19 cellular contexts compared by ENCODE assay signal in the genomic region with DNA sequence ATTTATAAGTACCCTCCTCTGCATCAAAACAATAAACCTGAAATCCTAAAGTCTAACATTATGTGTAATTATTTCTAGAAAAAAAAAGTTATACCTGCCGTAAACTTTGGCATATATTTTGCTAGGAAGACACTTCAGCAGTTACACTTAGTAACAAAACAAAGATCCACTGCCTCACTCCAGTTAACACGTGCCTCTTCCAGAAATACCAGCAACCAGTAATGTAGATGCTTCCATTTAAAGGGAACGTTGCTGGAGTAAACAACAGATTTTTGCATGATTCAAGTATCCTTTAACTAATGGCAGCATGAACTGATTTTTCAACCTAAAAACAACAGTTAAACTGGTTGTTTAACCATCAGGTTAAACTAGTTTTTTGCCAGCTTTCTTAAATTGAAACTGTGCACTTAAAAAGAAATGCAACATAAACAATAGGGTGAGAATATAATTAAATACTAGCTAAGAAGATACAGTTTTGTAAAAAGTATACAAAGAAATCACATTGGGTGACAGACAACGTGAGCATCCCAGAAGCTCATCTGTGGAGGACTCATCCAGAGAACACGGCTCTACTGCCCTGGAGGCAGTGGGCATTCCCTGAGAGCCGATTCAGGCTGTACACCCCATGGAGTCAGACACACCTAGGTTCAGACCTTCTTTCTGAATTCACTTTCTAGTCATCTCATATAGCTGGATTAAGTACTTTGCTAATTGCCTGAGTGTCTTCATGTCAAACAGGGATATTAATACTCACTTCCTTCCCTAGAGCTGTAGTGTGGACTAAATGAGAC. TPM values are rescaled to one million over a fixed set of nuclear protein-coding genes. Genes with fewer than 3 reads are reported as not detected.
DNase-seq lines count a peak whose midpoint lies in the region; ATAC-seq, FAIRE-seq and TF ChIP-seq lines count a peak whose summit lies in the region.
"Had no signal": no experiment of that assay in that cellular context is flagged by ENCODE, and none has a peak within 500 bp of the region (broad histone marks: within the 10 kb centered on the region; RNA-seq: fewer than 3 reads in every experiment).

No MANE protein-coding gene starts in this region.

- H3K27ac Mint-ChIP-seq in CD8-positive, alpha-beta T cell: peak overlapping the region; percentile 95
- H3K27ac Mint-ChIP-seq: neural progenitor cell had no signal

- DNase-seq in DMS 273 (lab: John Stamatoyannopoulos, UW; ENCODE audit: unreplicated experiment): peak; percentile 47
- DNase-seq in DMS 273 treated with DMSO at 0.1 percent for 48 hours (lab: John Stamatoyannopoulos, UW): no peak
- no peak for DNase-seq in CD8-positive, alpha-beta T cell
- DNase-seq in GM12878 (ENCODE audit: low read depth, low spot score): no peak
- peak; percentile 49 for DNase-seq in medulla oblongata (ENCODE audit: extremely low spot score)
- DNase-seq in effector memory CD4-positive, alpha-beta T cell: no peak
- no peak for DNase-seq in prostate gland (ENCODE audit: low spot score)
- DNase-seq: glutamatergic neuron; NCI-H1694; NCI-H524; Peyer's patch; stimulated activated CD4-positive, alpha-beta T cell treated with anti-CD3 and anti-CD28 coated beads, Interleukin-2, amount 100 ng/mL, for 24 hours; transverse colon had no signal

- no peak overlapping the region for H3K4me2 ChIP-seq in GM12878 (ENCODE audit: control insufficient read depth, insufficient read depth)
- H3K4me2 ChIP-seq: neural progenitor cell had no signal

- in situ Hi-C loops in GM12878 (cut with MboI): no loop called here

- H3K4me3 Mint-ChIP-seq in CD8-positive, alpha-beta T cell: peak overlapping the region; percentile 44
- H3K4me3 Mint-ChIP-seq: neural progenitor cell had no signal

- no peaks in the 10 kb centered on the region for H3K36me3 ChIP-seq in CD8-positive, alpha-beta T cell (ENCODE audit: insufficient read depth, low read length)
- H3K36me3 ChIP-seq in GM12878 (ENCODE audit: control insufficient read depth in 2 of 2, insufficient read depth in 2 of 2, low read length in 1 of 2): no peaks in the 10 kb centered on the region
- no peaks in the 10 kb centered on the region for H3K36me3 ChIP-seq in effector memory CD4-positive, alpha-beta T cell (ENCODE audit: control insufficient read depth, insufficient read depth, low read length)
- H3K36me3 ChIP-seq in prostate gland: no peaks in the 10 kb centered on the region
- H3K36me3 ChIP-seq: neural progenitor cell, Peyer's patch, transverse colon had no signal

- RAD21 ChIA-PET in GM12878 (lab: Charles Lee; ENCODE audit: unreplicated experiment): interaction anchor here (1.0 to 1.2 kb wide), 4 partner anchors 9 to 59 kb away, joined by 3 read pairs; no protein-coding TSS in a partner anchor

- H3K27me3 ChIP-seq in CD8-positive, alpha-beta T cell (ENCODE audit: insufficient read depth, low read length): no peaks in the 10 kb centered on the region
- H3K27me3 ChIP-seq in GM12878 (replicated peaks in 1 of 2; ENCODE audit: control insufficient read depth in 2 of 2, insufficient read depth in 2 of 2, low read length in 1 of 2) (no peaks in the 10 kb centered on the region), prostate gland (replicated peaks; ENCODE audit: insufficient read depth) (no peaks in the 10 kb centered on the region)
- no peaks in the 10 kb centered on the region for H3K27me3 ChIP-seq in effector memory CD4-positive, alpha-beta T cell (replicated peaks; ENCODE audit: control insufficient read depth, insufficient read depth, low read length, poor library complexity, severe bottlenecking)
- H3K27me3 ChIP-seq: neural progenitor cell, Peyer's patch, transverse colon had no signal

- no peak for TF ChIP-seq EP300 in GM12878 (IDR thresholded peaks at IDR 0.05; ENCODE audit: borderline replicate concordance in 1 of 2, control insufficient read depth in 1 of 2, low read depth in 2 of 2, low read length in 2 of 2)

- H3K27me3 Mint-ChIP-seq in CD8-positive, alpha-beta T cell (ENCODE audit: low read depth): no peaks in the 10 kb centered on the region

- no peak for ATAC-seq in CD8-positive, alpha-beta T cell
- ATAC-seq in GM12878 (no peak), HG03460 (IDR thresholded peaks at IDR 0.05; ENCODE audit: unreplicated experiment) (no peak)

- no TSS peak for BruUV-seq in GM12878 (replicated peaks; lab: Mats Ljungman, UMichigan)

- no peak overlapping the region for H2AFZ ChIP-seq in GM12878 (ENCODE audit: control insufficient read depth, low read depth, low read length)
- H2AFZ ChIP-seq: neural progenitor cell had no signal

- intact Hi-C loops in CD8-positive, alpha-beta T cell (cut with DNase I, micrococcal nuclease): loop anchor here in 1 of 2 experiments (1.0 kb wide), 1 partner anchor 10 kb away; no protein-coding TSS in a partner anchor
- intact Hi-C loops in GM12878 (cut with micrococcal nuclease; ENCODE audit: unreplicated experiment): no loop called here
- intact Hi-C loops in prostate gland (cut with DNase I): no loop called here

- no peaks in the 10 kb centered on the region for H3K79me2 ChIP-seq in GM12878 (ENCODE audit: control insufficient read depth, insufficient read depth, low read length)

- 71% methylated on average over 6 of the region's 6 CpGs for WGBS in GM12878 (ENCODE audit: insufficient coverage, insufficient replicate concordance, low lambda C conversion rate, missing lambda C conversion rate)
- WGBS in prostate gland: 46% methylated on average over 6 of the region's 6 CpGs

- H3K9me3 Mint-ChIP-seq in CD8-positive, alpha-beta T cell: no peaks in the 10 kb centered on the region
- H3K9me3 Mint-ChIP-seq: neural progenitor cell had no signal

- TF ChIP-seq CTCF in CD8-positive, alpha-beta T cell (IDR thresholded peaks at IDR 0.05): no peak
- TF ChIP-seq CTCF in GM12878 (IDR thresholded peaks at IDR 0.05 in 2 of 3, conservative IDR thresholded peaks at IDR 0.05 in 1 of 3; ENCODE audit: control insufficient read depth in 2 of 3, extremely low read depth in 1 of 3, insufficient read depth in 1 of 3, low read depth in 3 of 3, low read length in 3 of 3): no peak
- TF ChIP-seq CTCF in prostate gland (IDR thresholded peaks at IDR 0.05): no peak

- TF ChIP-seq POLR2A in GM12878 (IDR thresholded peaks at IDR 0.05; ENCODE audit: low read depth, low read length): no peak
- no peak for TF ChIP-seq POLR2A in prostate gland (IDR thresholded peaks at IDR 0.05)

- H3K4me3 ChIP-seq in CD8-positive, alpha-beta T cell (ENCODE audit: low read depth, low read length): peak overlapping the region; percentile 16
- H3K4me3 ChIP-seq in GM12878 (no peak overlapping the region), prostate gland (no peak overlapping the region)
- H3K4me3 ChIP-seq in effector memory CD4-positive, alpha-beta T cell (ENCODE audit: insufficient read depth, low read depth, low read length, poor library complexity, severe bottlenecking): no peak overlapping the region
- H3K4me3 ChIP-seq: neural progenitor cell, Peyer's patch, transverse colon had no signal

- H3K4me1 ChIP-seq in CD8-positive, alpha-beta T cell (ENCODE audit: insufficient read depth, low read length): peaks cover 81% of the 10 kb centered on the region
- peaks cover 10% of the 10 kb centered on the region; the same call in 1 of the 2 replicates for H3K4me1 ChIP-seq in GM12878 (ENCODE audit: control insufficient read depth, insufficient read depth, low read length)
- peaks cover 50% of the 10 kb centered on the region for H3K4me1 ChIP-seq in effector memory CD4-positive, alpha-beta T cell (ENCODE audit: control insufficient read depth, insufficient read depth, low read length, poor library complexity, severe bottlenecking)
- H3K4me1 ChIP-seq in prostate gland (replicated peaks): no peaks in the 10 kb centered on the region
- H3K4me1 ChIP-seq: neural progenitor cell had no signal

- H3K9ac ChIP-seq in GM12878 (ENCODE audit: control insufficient read depth, insufficient read depth, low read length): no peak overlapping the region
- H3K9ac ChIP-seq: neural progenitor cell had no signal

- no peak for TF ChIP-seq RAD21 in GM12878 (IDR thresholded peaks at IDR 0.05; ENCODE audit: insufficient read depth, low read depth, low read length)

- CTCF ChIA-PET in CD8-positive, alpha-beta T cell (lab: Charles Lee): interaction anchor here (1.3 to 2.2 kb wide), 4 partner anchors 10 to 130 kb away, joined by 3 to 6 read pairs (median 4); no protein-coding TSS in a partner anchor
- CTCF ChIA-PET in GM12878 (lab: Yijun Ruan, JAX): interaction anchor here (0.8 to 1.8 kb wide), 6 partner anchors 11 to 59 kb away, joined by 3 to 5 read pairs (median 4); no protein-coding TSS in a partner anchor

- H3K9me3 ChIP-seq in CD8-positive, alpha-beta T cell (ENCODE audit: low read length): no peaks in the 10 kb centered on the region
- H3K9me3 ChIP-seq in GM12878 (replicated peaks; ENCODE audit: control insufficient read depth, insufficient read depth, low read length) (no peaks in the 10 kb centered on the region), prostate gland (no peaks in the 10 kb centered on the region)
- no peaks in the 10 kb centered on the region for H3K9me3 ChIP-seq in effector memory CD4-positive, alpha-beta T cell (ENCODE audit: control insufficient read depth, low read length)
- H3K9me3 ChIP-seq: Peyer's patch, transverse colon had no signal

- H3K36me3 Mint-ChIP-seq in CD8-positive, alpha-beta T cell: peaks cover 42% of the 10 kb centered on the region
- H3K36me3 Mint-ChIP-seq: neural progenitor cell had no signal

- H3K27ac ChIP-seq in CD8-positive, alpha-beta T cell (ENCODE audit: low read depth, low read length): no peak overlapping the region
- H3K27ac ChIP-seq in GM12878 (ENCODE audit: control insufficient read depth, insufficient read depth): no peak overlapping the region
- H3K27ac ChIP-seq in effector memory CD4-positive, alpha-beta T cell (ENCODE audit: insufficient read depth, low read length, poor library complexity, severe bottlenecking): no peak overlapping the region
- no peak overlapping the region for H3K27ac ChIP-seq in prostate gland
- H3K27ac ChIP-seq: 22Rv1, C4-2B, neural progenitor cell had no signal

- SMC1A ChIA-PET in GM12878 (lab: Charles Lee; ENCODE audit: uncharacterized antibody, unreplicated experiment): interaction anchor here (0.7 to 2.8 kb wide), 11 partner anchors 10 to 63 kb away, joined by 3 to 13 read pairs (median 4); no protein-coding TSS in a partner anchor

- POLR2A ChIA-PET in CD8-positive, alpha-beta T cell (lab: Charles Lee): interaction anchor here (0.6 to 1.6 kb wide), 6 partner anchors 11 to 78 kb away, joined by 3 to 4 read pairs (median 4); no protein-coding TSS in a partner anchor
- POLR2A ChIA-PET in GM12878 (lab: Charles Lee): interaction anchor here (0.6 to 2.1 kb wide), 5 partner anchors 10 to 59 kb away, joined by 3 to 5 read pairs (median 4); no protein-coding TSS in a partner anchor

- H3K4me1 Mint-ChIP-seq in CD8-positive, alpha-beta T cell (ENCODE audit: low read depth): peaks cover 86% of the 10 kb centered on the region
- H3K4me1 Mint-ChIP-seq: neural progenitor cell had no signal

- no peak for FAIRE-seq in GM12878 (lab: Jason Lieb, UNC)
- FAIRE-seq: islet of Langerhans had no signal

- H4K20me1 ChIP-seq in GM12878 (ENCODE audit: control insufficient read depth, insufficient read depth): no peaks in the 10 kb centered on the region

RNA-seq across cellular contexts. Expression of gene MGAT4A, which starts 22.3 kb away (rescaled TPM):
- 100 to 1,000 TPM; 226 to 229 TPM for total RNA-seq in CD8-positive, alpha-beta T cell
- 42.2 and 48.0 TPM in 2 replicates for total RNA-seq in GM12878 (2013; cell fraction: nucleolus; rRNA removed)
- total RNA-seq in GM12878 (2014; rRNA removed) (12.8 and 13.2 TPM in 2 replicates), GM12878 (2014; rRNA removed; fragmentation: Illumina TruSeq; extraction: Trizol) (16.8 and 18.4 TPM in 2 replicates), GM12878 (2021) (23.1 and 23.4 TPM in 2 replicates), prostate gland (10 to 100 TPM; 14.0 to 20.4 TPM)
- polyA plus RNA-seq in GM12878 (2011; ENCODE audit: low read depth): 3.3 TPM
- polyA plus RNA-seq in GM12878 (2011; rRNA removed) (4.3 and 9.5 TPM in 2 replicates), GM12878 (2014; fragmentation: Illumina TruSeq; extraction: Trizol) (13.3 and 13.6 TPM in 2 replicates), GM12878 (2014; fragmentation: Nextera tagmentation; extraction: Ambion mirVana) (10 to 100 TPM; 10.2 to 11.9 TPM), GM12878 (2014; rRNA removed) (8.6 and 13.8 TPM in 2 replicates), GM12878 (2016; fragmentation: Nextera tagmentation; extraction: Ambion mirVana) (10 to 100 TPM; 18.4 to 22.7 TPM)
- 1.2 and 2.1 TPM in 2 replicates for polyA plus RNA-seq in GM12878 (2011; cell fraction: cytosol; rRNA removed)
- polyA plus RNA-seq in GM12878 (2011; cell fraction: nucleus; rRNA removed): 2.4 and 2.7 TPM in 2 replicates
- 2.3 and 4.2 TPM in 2 replicates for polyA plus RNA-seq in GM12878 (2012)
- polyA minus RNA-seq in GM12878 (2011; rRNA and poly(A)+ RNA removed): 4.2 and 9.4 TPM in 2 replicates
- 0.67 and 1.6 TPM in 2 replicates for polyA minus RNA-seq in GM12878 (2011; cell fraction: cytosol; rRNA and poly(A)+ RNA removed)
- polyA minus RNA-seq in GM12878 (2011; cell fraction: nucleus; rRNA and poly(A)+ RNA removed): 3.1 and 4.4 TPM in 2 replicates
- total RNA-seq: M059J had no signal

Comparison
In these comparisons a context has a peak if more than half of its experiments do, and no peak if none do; other contexts are left out.
1. DNase-seq: peak in DMS 273 (single experiment) and medulla oblongata (single experiment); none in DMS 273 treated with DMSO at 0.1 percent for 48 hours (single experiment), CD8-positive, alpha-beta T cell (0 of 7), GM12878 (single experiment), effector memory CD4-positive, alpha-beta T cell (0 of 3) and prostate gland (single experiment).
2. RNA of gene MGAT4A, which starts 22.3 kb away (total RNA-seq): 226 to 229 TPM in CD8-positive, alpha-beta T cell; 14.0 to 20.4 TPM in prostate gland and 12.8 to 48.0 TPM in GM12878; every median in the first group is over 4 times any median in the second.